ENCODE assay signal across 23 cellular contexts in the genomic region with DNA sequence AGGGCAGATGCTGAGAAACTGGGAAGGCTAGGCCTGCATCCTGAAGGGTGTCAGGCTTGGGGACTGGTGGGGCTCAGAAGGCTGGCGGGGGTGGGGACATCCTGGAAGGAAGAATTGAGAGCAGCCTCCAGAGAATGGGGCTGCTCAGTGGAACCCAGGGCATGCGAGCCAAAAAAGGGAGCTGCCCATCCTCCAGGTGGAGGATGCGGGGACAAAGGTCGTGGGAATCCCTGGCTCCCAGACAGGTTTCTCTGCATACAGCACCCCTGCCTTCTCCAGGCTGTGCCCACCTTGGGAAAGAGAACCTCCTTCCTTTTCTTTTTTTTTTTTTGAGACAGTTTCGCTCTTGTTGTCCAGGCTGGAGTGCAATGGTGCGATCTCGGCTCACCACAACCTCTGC.
"Had no signal": no experiment of that assay in that cellular context is flagged by ENCODE, and none has a peak within 500 bp of the region (broad histone marks: within the 10 kb centered on the region; RNA-seq: fewer than 3 reads in every experiment).

No MANE protein-coding gene starts in this region.

- H3K27ac Mint-ChIP-seq: neural progenitor cell had no signal

- H3K9ac ChIP-seq: neural progenitor cell, parathyroid adenoma had no signal

- H2AFZ ChIP-seq: neural progenitor cell, parathyroid adenoma had no signal

- H3K36me3 Mint-ChIP-seq: memory B cell; natural killer cell treated with Interleukin-12 subunit alpha and Interleukin-12 subunit beta and Interleukin-15 and Interleukin-18, amount 100 ng/mL, for 72 hours; neural progenitor cell had no signal

- H3K9me3 Mint-ChIP-seq: memory B cell; mesothelial cell of epicardium; natural killer cell treated with Interleukin-12 subunit alpha and Interleukin-12 subunit beta and Interleukin-15 and Interleukin-18, amount 100 ng/mL, for 72 hours; neural progenitor cell had no signal

- H3K4me2 ChIP-seq: neural progenitor cell had no signal

- H3K27ac ChIP-seq: cardiac muscle cell, coronary artery, dorsolateral prefrontal cortex, lower lobe of right lung, neural progenitor cell, parathyroid adenoma, prostate gland, sigmoid colon, skin epidermis, thoracic aorta, transverse colon had no signal

- H3K27me3 Mint-ChIP-seq: memory B cell; natural killer cell treated with Interleukin-12 subunit alpha and Interleukin-12 subunit beta and Interleukin-15 and Interleukin-18, amount 100 ng/mL, for 72 hours had no signal

- DNase-seq: dorsolateral prefrontal cortex; effector CD8-positive, alpha-beta T cell; heart right ventricle; hypothalamus; kidney glomerular epithelial cell; lower lobe of right lung; occipital lobe; sigmoid colon; stimulated activated CD4-positive, alpha-beta T cell treated with anti-CD3 and anti-CD28 coated beads, Interleukin-2, amount 100 ng/mL, for 24 hours; stimulated activated CD4-positive, alpha-beta T cell treated with anti-CD3 and anti-CD28 coated beads, Interleukin-4, amount 100 ng/mL, for 4 hours; stimulated activated naive CD4-positive, alpha-beta T cell; stomach; transverse colon had no signal

- H3K36me3 ChIP-seq: cardiac muscle cell, neural progenitor cell, prostate gland, thoracic aorta, transverse colon had no signal

- H3K4me3 Mint-ChIP-seq: memory B cell; mesothelial cell of epicardium; natural killer cell treated with Interleukin-12 subunit alpha and Interleukin-12 subunit beta and Interleukin-15 and Interleukin-18, amount 100 ng/mL, for 72 hours; neural progenitor cell had no signal

- H3K27me3 ChIP-seq: cardiac muscle cell, dorsolateral prefrontal cortex, heart right ventricle, neural progenitor cell, sigmoid colon, stomach, transverse colon had no signal

- H3K4me1 ChIP-seq: neural progenitor cell, parathyroid adenoma had no signal

- H3K4me1 Mint-ChIP-seq: mesothelial cell of epicardium, neural progenitor cell had no signal

- ATAC-seq: heart right ventricle; lower lobe of right lung; natural killer cell treated with Interleukin-12 subunit alpha and Interleukin-12 subunit beta and Interleukin-15 and Interleukin-18, amount 100 ng/mL, for 72 hours had no signal

- H3K9me3 ChIP-seq: heart right ventricle, lower lobe of right lung, prostate gland, sigmoid colon, stomach, thoracic aorta, transverse colon had no signal

- H3K4me3 ChIP-seq: cardiac muscle cell, coronary artery, dorsolateral prefrontal cortex, heart right ventricle, lower lobe of right lung, neural progenitor cell, prostate gland, sigmoid colon, skin epidermis, stomach, thoracic aorta, transverse colon had no signal
